In genomic region chr3:57803647-57804081, GRCh38 we compare ENCODE assay signal across 1 cellular context.
TF ChIP-seq lines count a peak whose summit lies in the region.

No MANE protein-coding gene starts in this region.

TF ChIP-seq in K562, 482 proteins besides CTCF, POLR2A, EP300 and RAD21 (continued from another document):
- TF ChIP-seq CREB3L1 (IDR thresholded peaks at IDR 0.05; ENCODE audit: borderline replicate concordance, low read depth) (no peak), ZNF282 (CRISPR knock-in tag; IDR thresholded peaks at IDR 0.05) (no peak), NEUROD1 (IDR thresholded peaks at IDR 0.05; ENCODE audit: borderline replicate concordance, low read depth, low read length, partially characterized antibody) (peak; percentile 71), ZNF785 (CRISPR knock-in tag; IDR thresholded peaks at IDR 0.05) (no peak), JUND (IDR thresholded peaks at IDR 0.05; ENCODE audit: borderline replicate concordance, low read depth, low read length) (peak; percentile 58; the same call in 1 of the 2 replicates), JUND (tag; IDR thresholded peaks at IDR 0.05; ENCODE audit: borderline replicate concordance, low read depth, low read length) (0 out of 3 replicates have a peak, but pooled peaks have one; percentile 33), ATF3 (IDR thresholded peaks at IDR 0.05) (peak; percentile 77), ATF3 (CRISPR knock-in tag; conservative IDR thresholded peaks at IDR 0.05) (no peak), BHLHE40 (IDR thresholded peaks at IDR 0.05; ENCODE audit: low read length) (peak; percentile 22; the same call in 1 of the 2 replicates), DPF2 (IDR thresholded peaks at IDR 0.05) (0 out of 2 replicates have a peak, but pooled peaks have one; percentile 20), TFE3 (CRISPR knock-in tag; IDR thresholded peaks at IDR 0.05) (peak; percentile 42)
